In the genomic region with DNA sequence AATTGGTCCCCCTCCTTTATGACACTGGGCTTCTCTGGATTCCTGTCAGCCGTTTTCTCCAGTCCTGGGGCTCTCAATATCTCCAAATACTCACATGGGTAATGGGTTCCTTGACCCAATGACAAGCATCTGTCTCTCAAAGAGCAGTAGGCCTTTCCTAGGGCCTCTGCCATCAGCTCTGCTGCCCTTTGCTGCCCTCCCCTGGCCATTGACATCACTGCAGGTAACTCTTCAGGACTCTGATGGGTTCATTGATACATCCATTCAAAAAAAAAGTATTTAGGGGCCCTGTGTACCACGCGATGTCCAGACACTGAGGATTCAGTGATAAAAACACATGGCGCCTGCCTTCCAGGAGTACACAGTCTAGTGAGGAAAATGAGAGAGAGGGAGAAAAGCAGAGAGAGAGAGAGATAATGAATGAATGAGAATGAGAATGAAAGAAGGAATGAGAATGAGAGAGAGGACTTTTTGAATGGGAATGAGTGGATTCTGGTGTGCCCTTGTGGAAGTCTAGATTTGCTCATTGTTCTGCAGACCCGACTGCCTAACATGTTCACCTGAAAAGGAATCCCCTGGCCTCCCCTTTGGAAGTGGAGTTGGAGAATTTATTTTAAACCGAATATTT, we compare ENCODE assay signal across 8 cellular contexts. TPM values are rescaled to one million over a fixed set of nuclear protein-coding genes. Genes with fewer than 3 reads are reported as not detected.
DNase-seq lines count a peak whose midpoint lies in the region; ATAC-seq and TF ChIP-seq lines count a peak whose summit lies in the region.

No MANE protein-coding gene starts in this region.

- H3K9me3 Mint-ChIP-seq in activated CD4-positive, alpha-beta memory T cell treated with anti-CD3 and anti-CD28 coated beads for 36 hours = no peaks in the 10 kb centered on the region
- no peaks in the 10 kb centered on the region for H3K9me3 Mint-ChIP-seq in mesothelial cell of epicardium

- CTCF ChIA-PET in activated CD4-positive, alpha-beta memory T cell treated with anti-CD3 and anti-CD28 coated beads for 36 hours (lab: Charles Lee) = interaction anchor here (0.5 to 5.1 kb wide), 28 partner anchors 8 to 631 kb away, joined by 3 to 41 read pairs (median 5); no protein-coding TSS in a partner anchor

- H3K4me3 Mint-ChIP-seq in activated CD4-positive, alpha-beta memory T cell treated with anti-CD3 and anti-CD28 coated beads for 36 hours = no peak overlapping the region
- no peak overlapping the region for H3K4me3 Mint-ChIP-seq in mesothelial cell of epicardium

- no peaks in the 10 kb centered on the region for H3K27me3 Mint-ChIP-seq in activated CD4-positive, alpha-beta memory T cell treated with anti-CD3 and anti-CD28 coated beads for 36 hours
- no peaks in the 10 kb centered on the region for H3K27me3 Mint-ChIP-seq in mesothelial cell of epicardium (ENCODE audit: low read depth)

- peak; percentile 92 for TF ChIP-seq CTCF in AG09309 (IDR thresholded peaks at IDR 0.05; ENCODE audit: control insufficient read depth, insufficient read depth, low read depth, low read length, missing control alignments)
- TF ChIP-seq CTCF in mesothelial cell of epicardium (IDR thresholded peaks at IDR 0.05; ENCODE audit: unreplicated experiment) = peak; percentile 70

- no peaks in the 10 kb centered on the region for H3K4me1 Mint-ChIP-seq in activated CD4-positive, alpha-beta memory T cell treated with anti-CD3 and anti-CD28 coated beads for 36 hours (ENCODE audit: low read depth)
- peaks cover 21% of the 10 kb centered on the region for H3K4me1 Mint-ChIP-seq in mesothelial cell of epicardium

- H3K27me3 ChIP-seq in effector memory CD4-positive, alpha-beta T cell (replicated peaks; ENCODE audit: control insufficient read depth, insufficient read depth, low read length, poor library complexity, severe bottlenecking) = no peaks in the 10 kb centered on the region

- H3K36me3 Mint-ChIP-seq in activated CD4-positive, alpha-beta memory T cell treated with anti-CD3 and anti-CD28 coated beads for 36 hours = no peaks in the 10 kb centered on the region
- H3K36me3 Mint-ChIP-seq in mesothelial cell of epicardium = peaks cover 10% of the 10 kb centered on the region

- DNase-seq in AG09309 (ENCODE audit: low read depth) (no peak), NCI-H2227 treated with DMSO at 0.1 percent for 48 hours (lab: John Stamatoyannopoulos, UW) (peak; percentile 11), mesothelial cell of epicardium (ENCODE audit: low spot score in 2 of 2, unreplicated experiment in 2 of 2) (peak; percentile 57 to 85)
- DNase-seq in activated CD4-positive, alpha-beta memory T cell treated with anti-CD3 and anti-CD28 coated beads for 36 hours = peak; percentile 83
- peak in 2 of 3 donors; percentile 24 to 53 for DNase-seq in effector memory CD4-positive, alpha-beta T cell
- peak; percentile 56 to 67 for DNase-seq in stimulated activated CD8-positive, alpha-beta memory T cell treated with anti-CD3 and anti-CD28 coated beads, Interleukin-2, amount 100 ng/mL, for 48 hours (ENCODE audit: low read depth in 2 of 2)

- H3K4me3 ChIP-seq in AG09309 (ENCODE audit: control insufficient read depth, low read depth, low read length) = no peak overlapping the region
- H3K4me3 ChIP-seq in effector memory CD4-positive, alpha-beta T cell (ENCODE audit: insufficient read depth, low read depth, low read length, poor library complexity, severe bottlenecking) = no peak overlapping the region

- POLR2A ChIA-PET in activated CD4-positive, alpha-beta memory T cell treated with anti-CD3 and anti-CD28 coated beads for 36 hours (lab: Charles Lee) = no interaction called here

- H3K36me3 ChIP-seq in effector memory CD4-positive, alpha-beta T cell (ENCODE audit: control insufficient read depth, insufficient read depth, low read length) = no peaks in the 10 kb centered on the region

- no peaks in the 10 kb centered on the region for H3K4me1 ChIP-seq in effector memory CD4-positive, alpha-beta T cell (ENCODE audit: control insufficient read depth, insufficient read depth, low read length, poor library complexity, severe bottlenecking)

- ATAC-seq in GM18508 (IDR thresholded peaks at IDR 0.05; ENCODE audit: insufficient read depth, unreplicated experiment) (peak; percentile 57), HG02970 (IDR thresholded peaks at IDR 0.05; ENCODE audit: low FRiP score, unreplicated experiment) (peak; percentile 70)

- no peak overlapping the region for H3K27ac Mint-ChIP-seq in activated CD4-positive, alpha-beta memory T cell treated with anti-CD3 and anti-CD28 coated beads for 36 hours
- H3K27ac Mint-ChIP-seq in mesothelial cell of epicardium = no peak overlapping the region

- intact Hi-C loops in activated CD4-positive, alpha-beta memory T cell treated with anti-CD3 and anti-CD28 coated beads for 36 hours (cut with micrococcal nuclease) = loop anchor here (1.0 to 5.0 kb wide), 4 partner anchors 89 to 630 kb away; no protein-coding TSS in a partner anchor

- H3K9me3 ChIP-seq in effector memory CD4-positive, alpha-beta T cell (ENCODE audit: control insufficient read depth, low read length) = no peaks in the 10 kb centered on the region

- H3K27ac ChIP-seq in effector memory CD4-positive, alpha-beta T cell (ENCODE audit: insufficient read depth, low read length, poor library complexity, severe bottlenecking) = no peak overlapping the region

RNA-seq across cellular contexts. Expression of a gene that starts 42.6 kb away (rescaled TPM):
- total RNA-seq in activated CD4-positive, alpha-beta memory T cell treated with anti-CD3 and anti-CD28 coated beads for 36 hours = not detected
- 45.3 to 47.7 TPM (median 45.6 TPM) in 3 replicates for total RNA-seq in mesothelial cell of epicardium

Comparison
In these comparisons a context has a peak if more than half of its experiments do, and no peak if none do; other contexts are left out.
1. RNA of a gene that starts 42.6 kb away (total RNA-seq): 45.3 to 47.7 TPM in mesothelial cell of epicardium; not detected in activated CD4-positive, alpha-beta memory T cell treated with anti-CD3 and anti-CD28 coated beads for 36 hours; every median in the first group is over 10 times any median in the second.